ENCODE assay signal across 30 cellular contexts in the genomic region with DNA sequence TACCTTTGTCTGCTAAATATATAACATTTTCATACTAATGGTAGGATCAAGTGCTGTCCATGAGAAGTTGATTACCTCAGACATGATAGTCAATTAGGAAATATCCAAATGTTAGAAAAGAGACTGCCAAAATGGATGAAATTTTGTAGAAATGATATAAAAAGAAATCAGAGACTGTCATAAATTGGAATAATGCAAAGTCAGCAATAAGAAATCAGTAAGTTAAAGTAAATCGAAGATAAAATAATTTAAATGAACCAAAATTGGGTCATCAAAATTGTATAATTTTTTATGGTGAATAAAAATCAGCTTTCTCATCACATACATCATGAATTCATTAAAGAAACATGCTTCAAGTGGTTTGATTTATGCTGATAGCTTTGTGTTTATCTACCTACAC.
"Had no signal": no experiment of that assay in that cellular context is flagged by ENCODE, and none has a peak within 500 bp of the region (broad histone marks: within the 10 kb centered on the region; RNA-seq: fewer than 3 reads in every experiment).

No MANE protein-coding gene starts in this region.

- FAIRE-seq: urothelium cell line had no signal

- H3K79me2 ChIP-seq: parathyroid adenoma had no signal

- H3K27me3 ChIP-seq: neural progenitor cell, ovary, spleen, suprapubic skin, testis, tibial artery, transverse colon, upper lobe of left lung, vagina had no signal

- H3K4me3 ChIP-seq: neural progenitor cell, ovary, psoas muscle, skin epidermis, smooth muscle cell, spleen, suprapubic skin, testis, tibial artery, transverse colon, upper lobe of left lung, vagina had no signal

- H3K9me3 ChIP-seq: ovary, psoas muscle, spleen, suprapubic skin, testis, tibial artery, transverse colon, upper lobe of left lung, vagina had no signal

- H2AFZ ChIP-seq: neural progenitor cell, parathyroid adenoma had no signal

- H3K36me3 ChIP-seq: neural progenitor cell, ovary, spleen, suprapubic skin, tibial artery, transverse colon, upper lobe of left lung, vagina had no signal

- H3K4me1 ChIP-seq: neural progenitor cell, parathyroid adenoma, psoas muscle, spleen, suprapubic skin, testis, tibial artery, transverse colon, upper lobe of left lung, vagina had no signal

- H3K4me2 ChIP-seq: neural progenitor cell, smooth muscle cell had no signal

- DNase-seq: naive thymus-derived CD4-positive, alpha-beta T cell; natural killer cell; occipital lobe; ovary; posterior cingulate gyrus; psoas muscle; right cardiac atrium; spleen; stimulated activated CD4-positive, alpha-beta T cell treated with anti-CD3 and anti-CD28 coated beads, Interleukin-12 subunit alpha, Interleukin-12 subunit beta, amount 100 ng/mL, for 4 hours; stimulated activated CD4-positive, alpha-beta T cell treated with anti-CD3 and anti-CD28 coated beads, Interleukin-1b, Interleukin-23, amount 100 ng/mL, for 48 hours; stimulated activated CD4-positive, alpha-beta T cell treated with anti-CD3 and anti-CD28 coated beads, Interleukin-4, amount 100 ng/mL, for 1 hour; stimulated activated CD4-positive, alpha-beta T cell treated with anti-CD3 and anti-CD28 coated beads, Interleukin-4, amount 100 ng/mL, for 4 hours; stimulated activated CD8-positive, alpha-beta memory T cell treated with anti-CD3 and anti-CD28 coated beads, Interleukin-4, amount 100 ng/mL, for 48 hours; stimulated activated naive CD4-positive, alpha-beta T cell; stimulated activated naive CD8-positive, alpha-beta T cell treated with anti-CD3 and anti-CD28 coated beads, Interleukin-15, amount 100 ng/mL, for 72 hours; stimulated activated naive CD8-positive, alpha-beta T cell treated with anti-CD3 and anti-CD28 coated beads, Interleukin-15, Interleukin-2, amounts not matched to agents 100 U/mL and 50 U/mL, for 24 hours; substantia nigra; testis; tibial artery; transverse colon; upper lobe of left lung had no signal

- ATAC-seq: naive thymus-derived CD4-positive, alpha-beta T cell; natural killer cell; psoas muscle; right cardiac atrium; sciatic nerve; stimulated activated memory B cell treated with anti-CD40 and anti-IgM and Interleukin-4, amounts not matched to agents 10 μg/mL and 1 μg/mL and 100 μg/mL, for 72 hours; stimulated activated naive CD8-positive, alpha-beta T cell treated with anti-CD3 and anti-CD28 coated beads, Interleukin-15, amount 100 ng/mL, for 72 hours; stimulated activated naive CD8-positive, alpha-beta T cell treated with anti-CD3 and anti-CD28 coated beads, Interleukin-15, Interleukin-2, amounts not matched to agents 100 U/mL and 50 U/mL, for 24 hours had no signal

- H3K9ac ChIP-seq: neural progenitor cell, parathyroid adenoma had no signal

- H3K27ac ChIP-seq: neural progenitor cell, ovary, parathyroid adenoma, psoas muscle, skin epidermis, spleen, suprapubic skin, testis, tibial artery, transverse colon, upper lobe of left lung, vagina had no signal
